In the genomic region with DNA sequence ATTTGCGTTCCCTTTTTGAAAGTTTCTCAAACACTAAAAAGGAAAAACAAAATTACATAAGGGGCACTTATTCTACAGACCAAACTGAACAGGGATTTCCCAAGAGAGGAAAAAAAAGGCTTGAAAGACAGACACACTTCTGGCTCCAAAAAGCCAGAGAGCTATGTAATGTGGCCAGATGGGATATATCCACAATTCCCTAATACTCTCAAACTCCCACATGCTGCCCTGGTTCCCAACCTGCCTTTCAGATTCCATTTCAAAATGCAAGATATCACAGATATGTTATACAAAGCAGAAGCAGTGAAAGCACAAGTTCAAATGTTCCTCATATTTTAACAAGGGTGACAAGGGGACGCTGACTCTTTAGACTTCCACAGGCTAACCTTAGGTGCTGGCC, we compare ENCODE assay signal across 1 cellular context.
TF ChIP-seq lines count a peak whose summit lies in the region.

No MANE protein-coding gene starts in this region.

TF ChIP-seq in HepG2, 621 proteins besides CTCF, POLR2A, EP300 and RAD21 (continued from another document):
- TF ChIP-seq, protein P1, sequence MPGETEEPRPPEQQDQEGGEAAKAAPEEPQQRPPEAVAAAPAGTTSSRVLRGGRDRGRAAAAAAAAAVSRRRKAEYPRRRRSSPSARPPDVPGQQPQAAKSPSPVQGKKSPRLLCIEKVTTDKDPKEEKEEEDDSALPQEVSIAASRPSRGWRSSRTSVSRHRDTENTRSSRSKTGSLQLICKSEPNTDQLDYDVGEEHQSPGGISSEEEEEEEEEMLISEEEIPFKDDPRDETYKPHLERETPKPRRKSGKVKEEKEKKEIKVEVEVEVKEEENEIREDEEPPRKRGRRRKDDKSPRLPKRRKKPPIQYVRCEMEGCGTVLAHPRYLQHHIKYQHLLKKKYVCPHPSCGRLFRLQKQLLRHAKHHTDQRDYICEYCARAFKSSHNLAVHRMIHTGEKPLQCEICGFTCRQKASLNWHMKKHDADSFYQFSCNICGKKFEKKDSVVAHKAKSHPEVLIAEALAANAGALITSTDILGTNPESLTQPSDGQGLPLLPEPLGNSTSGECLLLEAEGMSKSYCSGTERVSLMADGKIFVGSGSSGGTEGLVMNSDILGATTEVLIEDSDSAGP (CRISPR knock-in tag; IDR thresholded peaks at IDR 0.05; ENCODE audit: borderline replicate concordance), result no peak
- TF ChIP-seq, protein P2, sequence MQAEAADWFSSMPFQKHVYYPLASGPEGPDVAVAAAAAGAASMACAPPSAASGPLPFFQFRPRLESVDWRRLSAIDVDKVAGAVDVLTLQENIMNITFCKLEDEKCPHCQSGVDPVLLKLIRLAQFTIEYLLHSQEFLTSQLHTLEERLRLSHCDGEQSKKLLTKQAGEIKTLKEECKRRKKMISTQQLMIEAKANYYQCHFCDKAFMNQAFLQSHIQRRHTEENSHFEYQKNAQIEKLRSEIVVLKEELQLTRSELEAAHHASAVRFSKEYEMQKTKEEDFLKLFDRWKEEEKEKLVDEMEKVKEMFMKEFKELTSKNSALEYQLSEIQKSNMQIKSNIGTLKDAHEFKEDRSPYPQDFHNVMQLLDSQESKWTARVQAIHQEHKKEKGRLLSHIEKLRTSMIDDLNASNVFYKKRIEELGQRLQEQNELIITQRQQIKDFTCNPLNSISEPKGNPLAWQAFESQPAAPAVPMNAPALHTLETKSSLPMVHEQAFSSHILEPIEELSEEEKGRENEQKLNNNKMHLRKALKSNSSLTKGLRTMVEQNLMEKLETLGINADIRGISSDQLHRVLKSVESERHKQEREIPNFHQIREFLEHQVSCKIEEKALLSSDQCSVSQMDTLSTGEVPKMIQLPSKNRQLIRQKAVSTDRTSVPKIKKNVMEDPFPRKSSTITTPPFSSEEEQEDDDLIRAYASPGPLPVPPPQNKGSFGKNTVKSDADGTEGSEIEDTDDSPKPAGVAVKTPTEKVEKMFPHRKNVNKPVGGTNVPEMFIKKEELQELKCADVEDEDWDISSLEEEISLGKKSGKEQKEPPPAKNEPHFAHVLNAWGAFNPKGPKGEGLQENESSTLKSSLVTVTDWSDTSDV (CRISPR knock-in tag; IDR thresholded peaks at IDR 0.05), result no peak
- no peak for TF ChIP-seq ZNF619 (CRISPR knock-in tag; IDR thresholded peaks at IDR 0.05)
- TF ChIP-seq ZSCAN20 (CRISPR knock-in tag; IDR thresholded peaks at IDR 0.05; ENCODE audit: borderline replicate concordance), result no peak
- TF ChIP-seq HOXA5 (CRISPR knock-in tag; IDR thresholded peaks at IDR 0.05), result no peak
- TF ChIP-seq ZMYM4 (CRISPR knock-in tag; IDR thresholded peaks at IDR 0.05), result no peak
